11 cellular contexts compared by ENCODE assay signal in genomic region chr6:43386492-43386891, GRCh38. TPM values are rescaled to one million over a fixed set of nuclear protein-coding genes. Genes with fewer than 3 reads are reported as not detected.
DNase-seq lines count a peak whose midpoint lies in the region; ATAC-seq and TF ChIP-seq lines count a peak whose summit lies in the region.
"Had no signal": no experiment of that assay in that cellular context is flagged by ENCODE, and none has a peak within 500 bp of the region (broad histone marks: within the 10 kb centered on the region; RNA-seq: fewer than 3 reads in every experiment).

No MANE protein-coding gene starts in this region.

- peak overlapping the region; percentile 6 for H3K27ac Mint-ChIP-seq in activated CD4-positive, alpha-beta T cell treated with anti-CD3 and anti-CD28 coated beads for 36 hours
- no peak overlapping the region for H3K27ac Mint-ChIP-seq in activated CD4-positive, alpha-beta T cell treated with anti-CD3 and anti-CD28 coated beads, Interleukin-2, amount 10 ng/mL, durations not matched to agents 7 days and 5 days
- H3K27ac Mint-ChIP-seq: stimulated activated naive CD8-positive, alpha-beta T cell treated with anti-CD3 and anti-CD28 coated beads, Interleukin-15, amount 100 ng/mL, for 72 hours had no signal

- H3K27ac ChIP-seq in fibroblast of lung (ENCODE audit: insufficient read depth, low read length): no peak overlapping the region
- no peak overlapping the region for H3K27ac ChIP-seq in thoracic aorta
- H3K27ac ChIP-seq: HL-60 had no signal

- H3K79me2 ChIP-seq in fibroblast of lung (ENCODE audit: control insufficient read depth, insufficient read depth, low read length): no peaks in the 10 kb centered on the region

- peaks cover 59% of the 10 kb centered on the region for H3K4me1 Mint-ChIP-seq in activated CD4-positive, alpha-beta T cell treated with anti-CD3 and anti-CD28 coated beads for 36 hours
- H3K4me1 Mint-ChIP-seq in activated CD4-positive, alpha-beta T cell treated with anti-CD3 and anti-CD28 coated beads, Interleukin-2, amount 10 ng/mL, durations not matched to agents 7 days and 5 days: peaks cover 62% of the 10 kb centered on the region

- no peak overlapping the region for H2AFZ ChIP-seq in fibroblast of lung (ENCODE audit: low read length)

- peaks cover 2% of the 10 kb centered on the region for H3K27me3 Mint-ChIP-seq in activated CD4-positive, alpha-beta T cell treated with anti-CD3 and anti-CD28 coated beads for 36 hours
- H3K27me3 Mint-ChIP-seq in activated CD4-positive, alpha-beta T cell treated with anti-CD3 and anti-CD28 coated beads, Interleukin-2, amount 10 ng/mL, durations not matched to agents 7 days and 5 days: peaks cover 55% of the 10 kb centered on the region

- no peak overlapping the region for H3K4me2 ChIP-seq in fibroblast of lung (ENCODE audit: extremely low read depth, insufficient read depth, low read length)

- POLR2A ChIA-PET in activated CD4-positive, alpha-beta T cell treated with anti-CD3 and anti-CD28 coated beads for 36 hours (lab: Charles Lee): interaction anchor here (0.6 kb wide), 1 partner anchor 17 kb away, joined by 3 read pairs; the partner anchor contains the start of gene ZNF318
- POLR2A ChIA-PET in activated CD4-positive, alpha-beta T cell treated with anti-CD3 and anti-CD28 coated beads, Interleukin-2, amount 10 ng/mL, durations not matched to agents 7 days and 5 days (lab: Charles Lee): no interaction called here

- H3K36me3 ChIP-seq in fibroblast of lung (ENCODE audit: control insufficient read depth, insufficient read depth, low read length) (no peaks in the 10 kb centered on the region), thoracic aorta (no peaks in the 10 kb centered on the region)

- CTCF ChIA-PET in activated CD4-positive, alpha-beta T cell treated with anti-CD3 and anti-CD28 coated beads for 36 hours (lab: Charles Lee): interaction anchor here (0.5 to 1.7 kb wide), 14 partner anchors 9 to 331 kb away, joined by 3 to 7 read pairs (median 3); partner anchors contain the start of gene ABCC10
- CTCF ChIA-PET in activated CD4-positive, alpha-beta T cell treated with anti-CD3 and anti-CD28 coated beads, Interleukin-2, amount 10 ng/mL, durations not matched to agents 7 days and 5 days (lab: Charles Lee): interaction anchor here (0.9 to 1.4 kb wide), 5 partner anchors 17 to 91 kb away, joined by 3 to 6 read pairs (median 3); partner anchors contain the start of gene ZNF318

- DNase-seq in activated CD4-positive, alpha-beta T cell treated with anti-CD3 and anti-CD28 coated beads for 36 hours: no peak
- no peak for DNase-seq in activated CD4-positive, alpha-beta T cell treated with anti-CD3 and anti-CD28 coated beads, Interleukin-2, amount 10 ng/mL, durations not matched to agents 7 days and 5 days
- DNase-seq in NCI-H524 treated with DMSO at 0.1 percent for 48 hours (lab: John Stamatoyannopoulos, UW) (peak; percentile 7), fibroblast of lung (ENCODE audit: low read depth in 2 of 2) (peak; percentile 5 to 34), thoracic aorta (ENCODE audit: low spot score) (no peak), NCI-H2196 treated with DMSO at 0.1 percent for 48 hours (lab: John Stamatoyannopoulos, UW; ENCODE audit: unreplicated experiment) (no peak)
- DNase-seq in activated CD4-positive, alpha-beta T cell treated with anti-CD3 and anti-CD28 coated beads, Interleukin-2, amount 50 U/mL, for 1 hour: no peak
- DNase-seq: stimulated activated naive CD8-positive, alpha-beta T cell treated with anti-CD3 and anti-CD28 coated beads, Interleukin-15, amount 100 ng/mL, for 72 hours had no signal

- H3K4me1 ChIP-seq in fibroblast of lung (ENCODE audit: control insufficient read depth, extremely low read depth, insufficient read depth, low read length): no peaks in the 10 kb centered on the region
- H3K4me1 ChIP-seq in thoracic aorta (ENCODE audit: control insufficient read depth in 1 of 2, low read depth in 2 of 2): no peaks in the 10 kb centered on the region

- H3K4me3 Mint-ChIP-seq in activated CD4-positive, alpha-beta T cell treated with anti-CD3 and anti-CD28 coated beads for 36 hours: no peak overlapping the region
- H3K4me3 Mint-ChIP-seq in activated CD4-positive, alpha-beta T cell treated with anti-CD3 and anti-CD28 coated beads, Interleukin-2, amount 10 ng/mL, durations not matched to agents 7 days and 5 days: no peak overlapping the region
- H3K4me3 Mint-ChIP-seq: stimulated activated naive CD8-positive, alpha-beta T cell treated with anti-CD3 and anti-CD28 coated beads, Interleukin-15, amount 100 ng/mL, for 72 hours had no signal

- H3K9ac ChIP-seq in fibroblast of lung (ENCODE audit: insufficient read depth, low read length): no peak overlapping the region

- no peak for ATAC-seq in activated CD4-positive, alpha-beta T cell treated with anti-CD3 and anti-CD28 coated beads for 36 hours
- ATAC-seq in thoracic aorta (ENCODE audit: insufficient number of reproducible peaks, low FRiP score, low read depth) (no peak), GM21528 (IDR thresholded peaks at IDR 0.05; ENCODE audit: low FRiP score, unreplicated experiment) (no peak)
- ATAC-seq: Right ventricle myocardium inferior; stimulated activated naive CD8-positive, alpha-beta T cell treated with anti-CD3 and anti-CD28 coated beads, Interleukin-15, amount 100 ng/mL, for 72 hours had no signal

- H3K9me3 Mint-ChIP-seq in activated CD4-positive, alpha-beta T cell treated with anti-CD3 and anti-CD28 coated beads for 36 hours (ENCODE audit: low read depth): no peaks in the 10 kb centered on the region
- H3K9me3 Mint-ChIP-seq in activated CD4-positive, alpha-beta T cell treated with anti-CD3 and anti-CD28 coated beads, Interleukin-2, amount 10 ng/mL, durations not matched to agents 7 days and 5 days: peaks cover 4% of the 10 kb centered on the region
- H3K9me3 Mint-ChIP-seq: stimulated activated naive CD8-positive, alpha-beta T cell treated with anti-CD3 and anti-CD28 coated beads, Interleukin-15, amount 100 ng/mL, for 72 hours had no signal

- H3K27me3 ChIP-seq in fibroblast of lung (ENCODE audit: control insufficient read depth, insufficient read depth, low read length): peaks cover 5% of the 10 kb centered on the region
- no peaks in the 10 kb centered on the region for H3K27me3 ChIP-seq in thoracic aorta (replicated peaks; ENCODE audit: insufficient read depth)

- intact Hi-C loops in activated CD4-positive, alpha-beta T cell treated with anti-CD3 and anti-CD28 coated beads for 36 hours (cut with DNase I, micrococcal nuclease): no loop called here

- H3K9me3 ChIP-seq in fibroblast of lung (ENCODE audit: control insufficient read depth, insufficient read depth, low read depth, low read length) (no peaks in the 10 kb centered on the region), thoracic aorta (no peaks in the 10 kb centered on the region)

- H3K4me3 ChIP-seq in fibroblast of lung (replicated peaks in 1 of 4; ENCODE audit: control extremely low read depth in 1 of 4, insufficient read depth in 1 of 4, low read depth in 3 of 4, low read length in 4 of 4) (no peak overlapping the region), thoracic aorta (no peak overlapping the region)

- TF ChIP-seq CTCF in fibroblast of lung (conservative IDR thresholded peaks at IDR 0.05 in 1 of 2, IDR thresholded peaks at IDR 0.05 in 1 of 2; ENCODE audit: low read depth in 1 of 2, low read length in 2 of 2) (peak in 1 of 2 donors; percentile 34), thoracic aorta (IDR thresholded peaks at IDR 0.05) (peak; percentile 24)

- H4K20me1 ChIP-seq in fibroblast of lung (ENCODE audit: control insufficient read depth, extremely low read depth, insufficient read depth, low read length): no peaks in the 10 kb centered on the region

- H3K36me3 Mint-ChIP-seq in activated CD4-positive, alpha-beta T cell treated with anti-CD3 and anti-CD28 coated beads for 36 hours (ENCODE audit: low read depth): no peaks in the 10 kb centered on the region
- peaks cover 15% of the 10 kb centered on the region for H3K36me3 Mint-ChIP-seq in activated CD4-positive, alpha-beta T cell treated with anti-CD3 and anti-CD28 coated beads, Interleukin-2, amount 10 ng/mL, durations not matched to agents 7 days and 5 days (ENCODE audit: low read depth)

RNA-seq across cellular contexts. Expression of gene ZNF318, which starts 17.0 kb away (rescaled TPM):
- total RNA-seq in activated CD4-positive, alpha-beta T cell treated with anti-CD3 and anti-CD28 coated beads for 36 hours: 10 to 100 TPM; 11.2 to 12.9 TPM
- total RNA-seq in activated CD4-positive, alpha-beta T cell treated with anti-CD3 and anti-CD28 coated beads, Interleukin-2, amount 10 ng/mL, durations not matched to agents 7 days and 5 days: 10 to 100 TPM; 12.8 to 14.5 TPM
- total RNA-seq in fibroblast of lung (5.6 and 6.1 TPM in 2 replicates), thoracic aorta (10 to 100 TPM; 13.0 to 24.1 TPM)
- 8.6 and 10.0 TPM in 2 replicates for polyA plus RNA-seq in fibroblast of lung
- polyA plus RNA-seq in fibroblast of lung (2012): 5.5 and 6.1 TPM in 2 replicates
- polyA minus RNA-seq in fibroblast of lung (ENCODE audit: low replicate concordance): 12.9 and 28.2 TPM in 2 replicates

RNA-seq across cellular contexts. Expression of gene ABCC10, which starts 40.8 kb away (rescaled TPM):
- total RNA-seq in activated CD4-positive, alpha-beta T cell treated with anti-CD3 and anti-CD28 coated beads for 36 hours: 10 to 100 TPM; 27.8 to 29.0 TPM
- 10 to 100 TPM; 47.1 to 53.2 TPM for total RNA-seq in activated CD4-positive, alpha-beta T cell treated with anti-CD3 and anti-CD28 coated beads, Interleukin-2, amount 10 ng/mL, durations not matched to agents 7 days and 5 days
- total RNA-seq in fibroblast of lung: 16.7 and 23.1 TPM in 2 replicates
- polyA plus RNA-seq in fibroblast of lung: 8.9 and 9.3 TPM in 2 replicates
- 14.7 and 16.1 TPM in 2 replicates for polyA plus RNA-seq in fibroblast of lung (2012)
- polyA minus RNA-seq in fibroblast of lung (ENCODE audit: low replicate concordance): 22.5 and 33.3 TPM in 2 replicates
- total RNA-seq in thoracic aorta: 10 to 100 TPM; 24.3 to 58.9 TPM

Comparison
In these comparisons a context has a peak if more than half of its experiments do, and no peak if none do; other contexts are left out.
1. DNase-seq: peak in NCI-H524 treated with DMSO at 0.1 percent for 48 hours (single experiment) and fibroblast of lung (2 of 2); none in activated CD4-positive, alpha-beta T cell treated with anti-CD3 and anti-CD28 coated beads for 36 hours (single experiment), activated CD4-positive, alpha-beta T cell treated with anti-CD3 and anti-CD28 coated beads, Interleukin-2, amount 10 ng/mL, durations not matched to agents 7 days and 5 days (single experiment), thoracic aorta (single experiment), activated CD4-positive, alpha-beta T cell treated with anti-CD3 and anti-CD28 coated beads, Interleukin-2, amount 50 U/mL, for 1 hour (single experiment) and NCI-H2196 treated with DMSO at 0.1 percent for 48 hours (single experiment).